ENCODE assay signal across 1 cellular context in genomic region chr4:5772528-5773270, GRCh38.
TF ChIP-seq lines count a peak whose summit lies in the region.

No MANE protein-coding gene starts in this region.

TF ChIP-seq in IMR-90, 13 proteins besides CTCF, POLR2A, EP300 and RAD21 (continued from another document):
- TF ChIP-seq, protein P1, sequence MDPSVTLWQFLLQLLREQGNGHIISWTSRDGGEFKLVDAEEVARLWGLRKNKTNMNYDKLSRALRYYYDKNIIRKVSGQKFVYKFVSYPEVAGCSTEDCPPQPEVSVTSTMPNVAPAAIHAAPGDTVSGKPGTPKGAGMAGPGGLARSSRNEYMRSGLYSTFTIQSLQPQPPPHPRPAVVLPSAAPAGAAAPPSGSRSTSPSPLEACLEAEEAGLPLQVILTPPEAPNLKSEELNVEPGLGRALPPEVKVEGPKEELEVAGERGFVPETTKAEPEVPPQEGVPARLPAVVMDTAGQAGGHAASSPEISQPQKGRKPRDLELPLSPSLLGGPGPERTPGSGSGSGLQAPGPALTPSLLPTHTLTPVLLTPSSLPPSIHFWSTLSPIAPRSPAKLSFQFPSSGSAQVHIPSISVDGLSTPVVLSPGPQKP (IDR thresholded peaks at IDR 0.05; ENCODE audit: borderline replicate concordance, low read depth, low read length) = no peak
- TF ChIP-seq BHLHE40 (IDR thresholded peaks at IDR 0.05; ENCODE audit: low read depth, low read length) (no peak), MAZ (IDR thresholded peaks at IDR 0.05; ENCODE audit: borderline replicate concordance, low read depth, low read length) (no peak), FOS (IDR thresholded peaks at IDR 0.05; ENCODE audit: low read depth, low read length) (no peak), RFX5 (IDR thresholded peaks at IDR 0.05; ENCODE audit: low read depth, low read length) (no peak)
- TF ChIP-seq, protein P2, sequence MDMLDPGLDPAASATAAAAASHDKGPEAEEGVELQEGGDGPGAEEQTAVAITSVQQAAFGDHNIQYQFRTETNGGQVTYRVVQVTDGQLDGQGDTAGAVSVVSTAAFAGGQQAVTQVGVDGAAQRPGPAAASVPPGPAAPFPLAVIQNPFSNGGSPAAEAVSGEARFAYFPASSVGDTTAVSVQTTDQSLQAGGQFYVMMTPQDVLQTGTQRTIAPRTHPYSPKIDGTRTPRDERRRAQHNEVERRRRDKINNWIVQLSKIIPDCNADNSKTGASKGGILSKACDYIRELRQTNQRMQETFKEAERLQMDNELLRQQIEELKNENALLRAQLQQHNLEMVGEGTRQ (IDR thresholded peaks at IDR 0.05; ENCODE audit: low read depth, low read length) = no peak
